Comparison of ENCODE assay signal across 17 cellular contexts in the genomic region with DNA sequence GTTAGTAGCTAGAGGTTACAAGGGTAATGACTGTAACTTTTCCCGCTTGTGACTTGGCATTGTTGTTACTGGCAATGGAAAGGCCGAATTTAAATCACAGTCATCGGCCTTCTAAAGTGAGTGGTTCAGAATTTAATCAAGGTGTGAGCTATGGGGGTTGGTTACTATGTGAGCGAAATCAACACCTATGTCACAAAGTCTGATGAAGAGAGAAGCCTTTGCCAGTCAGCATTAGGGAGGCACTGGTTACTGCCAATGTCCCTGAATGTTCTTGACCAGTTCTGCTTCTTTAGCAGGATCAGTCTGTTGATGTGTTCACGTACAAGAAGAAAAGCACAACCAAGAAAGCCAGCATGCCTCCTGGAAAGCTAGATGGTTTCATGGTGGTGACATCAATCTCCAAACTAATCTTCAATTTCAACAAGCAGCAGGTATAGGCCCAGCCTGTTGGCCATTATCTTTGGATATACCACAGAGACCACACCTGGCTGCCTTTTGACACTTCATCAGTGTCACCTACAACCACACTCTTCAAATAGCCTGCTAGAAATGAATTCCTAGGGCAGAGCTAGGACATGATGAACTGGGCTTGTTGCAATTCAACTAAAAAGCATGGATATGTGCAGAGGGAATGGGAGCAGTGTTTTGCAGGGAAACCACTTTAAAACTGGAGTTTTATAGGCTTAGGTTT. TPM values are rescaled to one million over a fixed set of nuclear protein-coding genes. Genes with fewer than 3 reads are reported as not detected.
DNase-seq lines count a peak whose midpoint lies in the region; ATAC-seq and TF ChIP-seq lines count a peak whose summit lies in the region.
"Had no signal": no experiment of that assay in that cellular context is flagged by ENCODE, and none has a peak within 500 bp of the region (broad histone marks: within the 10 kb centered on the region; RNA-seq: fewer than 3 reads in every experiment).

No MANE protein-coding gene starts in this region.

- H3K36me3 Mint-ChIP-seq in activated CD4-positive, alpha-beta T cell treated with anti-CD3 and anti-CD28 coated beads, Interleukin-2, amount 10 ng/mL, durations not matched to agents 24 days and 14 days (ENCODE audit: low read depth) = no peaks in the 10 kb centered on the region
- H3K36me3 Mint-ChIP-seq: CD8-positive, alpha-beta T cell had no signal

- ATAC-seq in Right ventricle myocardium superior (ENCODE audit: poor library complexity) (peak; percentile 65), HG03342 (IDR thresholded peaks at IDR 0.05; ENCODE audit: unreplicated experiment) (no peak)
- ATAC-seq: A549; CD8-positive, alpha-beta T cell had no signal

- H3K36me3 ChIP-seq in left ventricle myocardium inferior = no peaks in the 10 kb centered on the region
- H3K36me3 ChIP-seq: BLaER1 treated with 17β-estradiol and CSF1 and Interleukin-3, amounts not matched to agents 10 nM and 100 nM had no signal

- H3K4me1 ChIP-seq in left ventricle myocardium inferior = no peaks in the 10 kb centered on the region

- H3K27me3 ChIP-seq in left ventricle myocardium inferior (ENCODE audit: low read depth) = no peaks in the 10 kb centered on the region

- no peak overlapping the region for H3K4me3 ChIP-seq in left ventricle myocardium inferior
- H3K4me3 ChIP-seq: A549; BLaER1 treated with 17β-estradiol and CSF1 and Interleukin-3, amounts not matched to agents 10 nM and 100 nM had no signal

- no peak overlapping the region for H3K27ac ChIP-seq in left ventricle myocardium inferior (replicated peaks)
- H3K27ac ChIP-seq: 22Rv1; A549; BLaER1 treated with 17β-estradiol and CSF1 and Interleukin-3, amounts not matched to agents 10 nM and 100 nM; C4-2B had no signal

- H3K9me3 ChIP-seq in left ventricle myocardium inferior (replicated peaks) = no peaks in the 10 kb centered on the region
- H3K9me3 ChIP-seq: A549; BLaER1 treated with 17β-estradiol and CSF1 and Interleukin-3, amounts not matched to agents 10 nM and 100 nM; Caco-2 had no signal

- no peak overlapping the region for H3K4me3 Mint-ChIP-seq in activated CD4-positive, alpha-beta T cell treated with anti-CD3 and anti-CD28 coated beads, Interleukin-2, amount 10 ng/mL, durations not matched to agents 24 days and 14 days
- H3K4me3 Mint-ChIP-seq: B cell; CD4-positive, alpha-beta T cell; CD8-positive, alpha-beta T cell had no signal

- no peak for TF ChIP-seq CTCF in left ventricle myocardium inferior (IDR thresholded peaks at IDR 0.05; ENCODE audit: borderline replicate concordance)

- no peak overlapping the region for H3K27ac Mint-ChIP-seq in activated CD4-positive, alpha-beta T cell treated with anti-CD3 and anti-CD28 coated beads, Interleukin-2, amount 10 ng/mL, durations not matched to agents 24 days and 14 days
- H3K27ac Mint-ChIP-seq: B cell; CD4-positive, alpha-beta T cell; CD8-positive, alpha-beta T cell had no signal

- intact Hi-C loops in activated CD4-positive, alpha-beta T cell treated with anti-CD3 and anti-CD28 coated beads, Interleukin-2, amount 10 ng/mL, durations not matched to agents 24 days and 14 days (cut with micrococcal nuclease) = no loop called here
- intact Hi-C loops in Right ventricle myocardium superior (cut with DNase I) (no loop called here), left ventricle myocardium inferior (cut with micrococcal nuclease) (no loop called here)

- peaks cover 3% of the 10 kb centered on the region for H3K4me1 Mint-ChIP-seq in activated CD4-positive, alpha-beta T cell treated with anti-CD3 and anti-CD28 coated beads, Interleukin-2, amount 10 ng/mL, durations not matched to agents 24 days and 14 days
- H3K4me1 Mint-ChIP-seq: B cell had no signal

- H3K9me3 Mint-ChIP-seq in activated CD4-positive, alpha-beta T cell treated with anti-CD3 and anti-CD28 coated beads, Interleukin-2, amount 10 ng/mL, durations not matched to agents 24 days and 14 days = no peaks in the 10 kb centered on the region
- H3K9me3 Mint-ChIP-seq: CD4-positive, alpha-beta T cell; CD8-positive, alpha-beta T cell had no signal

- H3K27me3 Mint-ChIP-seq in activated CD4-positive, alpha-beta T cell treated with anti-CD3 and anti-CD28 coated beads, Interleukin-2, amount 10 ng/mL, durations not matched to agents 24 days and 14 days = peaks cover 22% of the 10 kb centered on the region

- DNase-seq in activated CD4-positive, alpha-beta T cell treated with anti-CD3 and anti-CD28 coated beads, Interleukin-2, amount 10 ng/mL, durations not matched to agents 24 days and 14 days = peak; percentile 31
- DNase-seq in activated CD4-positive, alpha-beta T cell treated with anti-CD3 and anti-CD28 coated beads for 1 hour = no peak
- DNase-seq in Right ventricle myocardium superior (no peak), left ventricle myocardium inferior (no peak)
- DNase-seq: AML-193; Caco-2; Calu3; CD4-positive, alpha-beta T cell; CD8-positive, alpha-beta T cell; DMS79 treated with DMSO at 0.1 percent for 48 hours; GF-D8 had no signal

RNA-seq across cellular contexts. Expression of gene SAMD5, which starts 17.2 kb away (rescaled TPM):
- total RNA-seq in activated CD4-positive, alpha-beta T cell treated with anti-CD3 and anti-CD28 coated beads, Interleukin-2, amount 10 ng/mL, durations not matched to agents 24 days and 14 days = 0.05 and 0.07 TPM in 2 replicates
- total RNA-seq in Right ventricle myocardium superior = 1.00 TPM
- total RNA-seq in left ventricle myocardium inferior = 0.33 TPM
- total RNA-seq: B cell; CD4-positive, alpha-beta T cell; CD8-positive, alpha-beta T cell had no signal
